Comparison of ENCODE assay signal across 16 cellular contexts in the genomic region with DNA sequence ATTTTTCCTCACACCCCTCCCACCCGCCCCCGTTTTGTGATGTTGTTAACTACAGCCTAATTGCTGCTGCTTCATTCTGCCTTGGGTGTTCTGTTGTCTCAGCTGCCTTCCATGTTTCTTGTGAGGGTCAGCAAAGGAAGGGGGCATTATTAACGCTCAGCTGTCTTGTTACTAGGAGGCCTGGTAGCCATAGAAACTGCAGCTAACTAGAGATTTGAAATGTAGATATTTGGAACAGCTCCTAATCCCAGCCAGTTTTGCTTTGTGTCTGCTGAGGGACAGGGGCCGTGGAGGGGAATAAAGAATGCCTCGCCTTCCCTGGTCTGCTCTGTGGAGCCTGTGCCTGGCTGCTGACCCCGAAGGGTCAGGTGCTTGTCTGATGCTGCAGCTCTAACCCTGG. TPM values are rescaled to one million over a fixed set of nuclear protein-coding genes. Genes with fewer than 3 reads are reported as not detected.
DNase-seq lines count a peak whose midpoint lies in the region; ATAC-seq and TF ChIP-seq lines count a peak whose summit lies in the region.
"Had no signal": no experiment of that assay in that cellular context is flagged by ENCODE, and none has a peak within 500 bp of the region (broad histone marks: within the 10 kb centered on the region; RNA-seq: fewer than 3 reads in every experiment).

No MANE protein-coding gene starts in this region.

- peaks cover 3% of the 10 kb centered on the region for H4K20me1 ChIP-seq in osteoblast (ENCODE audit: insufficient read depth, low read length)
- H4K20me1 ChIP-seq: BLaER1 had no signal

- no peaks in the 10 kb centered on the region for H3K79me2 ChIP-seq in osteoblast (ENCODE audit: insufficient read depth, low read length)

- no peak overlapping the region for H2AFZ ChIP-seq in osteoblast (ENCODE audit: low read length)

- H3K27ac ChIP-seq in caudate nucleus (ENCODE audit: low read depth, low read length) (peak overlapping the region; percentile 67), osteoblast (ENCODE audit: low read depth, low read length) (no peak overlapping the region)
- H3K27ac ChIP-seq: BLaER1, body of pancreas, uterus had no signal

- H3K4me2 ChIP-seq in osteoblast (ENCODE audit: insufficient read depth, low read length): no peak overlapping the region
- H3K4me2 ChIP-seq: BLaER1 had no signal

- H3K9me3 ChIP-seq in osteoblast (ENCODE audit: low read depth, low read length): no peaks in the 10 kb centered on the region
- H3K9me3 ChIP-seq: BLaER1, body of pancreas, uterus had no signal

- no peak for TF ChIP-seq CTCF in osteoblast (IDR thresholded peaks at IDR 0.05; ENCODE audit: extremely low read depth, low read depth, low read length)

- H3K36me3 ChIP-seq in osteoblast (ENCODE audit: insufficient read depth, low read length): peaks cover 10% of the 10 kb centered on the region
- H3K36me3 ChIP-seq: uterus had no signal

- DNase-seq in NCI-H1092 treated with DMSO at 0.1 percent for 48 hours (lab: John Stamatoyannopoulos, UW) (peak; percentile 89), NCI-H2227 treated with DMSO at 0.1 percent for 48 hours (lab: John Stamatoyannopoulos, UW) (peak; percentile 42), caudate nucleus (lab: John Stamatoyannopoulos, UW) (peak in 4 of 61 donors; percentile 18 to 29 (median 26)), osteoblast (ENCODE audit: insufficient read length, low spot score, missing footprints) (peak; percentile 19), activated gamma-delta T cell treated with Interleukin-2 at 50 U/mL for 16 hours (no peak), epidermal melanocyte (ENCODE audit: insufficient read length, low spot score) (no peak)
- DNase-seq: activated effector memory CD4-positive, alpha-beta T cell treated with Interleukin-2 at 50 U/mL for 16 hours; body of pancreas; DMS79 treated with DMSO at 0.1 percent for 48 hours; naive thymus-derived CD4-positive, alpha-beta T cell; NCI-H345; PC-3; SW 1271; uterus had no signal

- no peak overlapping the region for H3K4me3 ChIP-seq in osteoblast (ENCODE audit: insufficient read depth, low read length)
- H3K4me3 ChIP-seq: BLaER1, body of pancreas, uterus had no signal

- peaks cover 6% of the 10 kb centered on the region for H3K4me1 ChIP-seq in osteoblast (ENCODE audit: insufficient read depth, low read length)
- H3K4me1 ChIP-seq: body of pancreas, uterus had no signal

- no peaks in the 10 kb centered on the region for H3K27me3 ChIP-seq in osteoblast (ENCODE audit: insufficient read depth, low read length)
- H3K27me3 ChIP-seq: BLaER1, body of pancreas, uterus had no signal

- ATAC-seq in HG02678 (IDR thresholded peaks at IDR 0.05; ENCODE audit: unreplicated experiment): no peak
- ATAC-seq: body of pancreas; naive thymus-derived CD4-positive, alpha-beta T cell; PC-3 had no signal

RNA-seq across cellular contexts. Expression of gene MTRES1, which starts 18.3 kb away (rescaled TPM):
- 12.3 and 14.1 TPM in 2 replicates for total RNA-seq in osteoblast

Comparison
In these comparisons a context has a peak if more than half of its experiments do, and no peak if none do; other contexts are left out.
1. DNase-seq: peak in NCI-H1092 treated with DMSO at 0.1 percent for 48 hours (single experiment), NCI-H2227 treated with DMSO at 0.1 percent for 48 hours (single experiment) and osteoblast (single experiment); none in activated gamma-delta T cell treated with Interleukin-2 at 50 U/mL for 16 hours (single experiment) and epidermal melanocyte (single experiment).